In genomic region chr6:74733830-74734591, GRCh38 we compare ENCODE assay signal across 22 cellular contexts.
DNase-seq lines count a peak whose midpoint lies in the region; FAIRE-seq and TF ChIP-seq lines count a peak whose summit lies in the region.
"Had no signal": no experiment of that assay in that cellular context is flagged by ENCODE, and none has a peak within 500 bp of the region (broad histone marks: within the 10 kb centered on the region; RNA-seq: fewer than 3 reads in every experiment).

No MANE protein-coding gene starts in this region.

- no peak overlapping the region for H3K4me3 Mint-ChIP-seq in neural progenitor cell
- H3K4me3 Mint-ChIP-seq: activated B cell treated with CpG ODN at 0.5 μM for 24 hours; activated CD8-positive, alpha-beta T cell treated with anti-CD3 and anti-CD28 coated beads, Interleukin-2, amount 10 ng/mL, durations not matched to agents 7 days and 5 days; activated naive CD8-positive, alpha-beta T cell; activated T-cell treated with anti-CD3 and anti-CD28 coated beads, Interleukin-2, amount 50 U/mL, for 4 hours had no signal

- no peaks in the 10 kb centered on the region for H3K79me2 ChIP-seq in neural progenitor cell (ENCODE audit: low read depth)

- H3K4me2 ChIP-seq in neural progenitor cell, result no peak overlapping the region

- no peak overlapping the region for H3K4me3 ChIP-seq in bronchial epithelial cell (ENCODE audit: low read depth, low read length)
- no peak overlapping the region for H3K4me3 ChIP-seq in left ventricle myocardium inferior
- no peak overlapping the region for H3K4me3 ChIP-seq in subcutaneous abdominal adipose tissue (ENCODE audit: low read depth in 1 of 5, low read length in 5 of 5)
- H3K4me3 ChIP-seq in neural progenitor cell, result no peak overlapping the region

- intact Hi-C loops in left ventricle myocardium inferior (cut with micrococcal nuclease), result no loop called here

- H3K36me3 ChIP-seq in bronchial epithelial cell (ENCODE audit: control insufficient read depth, insufficient read depth, low read length) (no peaks in the 10 kb centered on the region), left ventricle myocardium inferior (no peaks in the 10 kb centered on the region), subcutaneous abdominal adipose tissue (ENCODE audit: control insufficient read depth in 5 of 5, insufficient read depth in 5 of 5, low read length in 5 of 5) (no peaks in the 10 kb centered on the region), neural progenitor cell (no peaks in the 10 kb centered on the region)

- TF ChIP-seq CTCF in bronchial epithelial cell (IDR thresholded peaks at IDR 0.05; ENCODE audit: insufficient read depth, low read length, severe bottlenecking), result no peak
- no peak for TF ChIP-seq CTCF in left ventricle myocardium inferior (IDR thresholded peaks at IDR 0.05; ENCODE audit: borderline replicate concordance)
- TF ChIP-seq CTCF in neural progenitor cell (IDR thresholded peaks at IDR 0.05), result no peak

- no peaks in the 10 kb centered on the region for H3K9me3 Mint-ChIP-seq in neural progenitor cell

- H3K27ac Mint-ChIP-seq in neural progenitor cell, result no peak overlapping the region
- H3K27ac Mint-ChIP-seq: activated B cell treated with CpG ODN at 0.5 μM for 24 hours; activated CD8-positive, alpha-beta T cell treated with anti-CD3 and anti-CD28 coated beads, Interleukin-2, amount 10 ng/mL, durations not matched to agents 7 days and 5 days; activated naive CD8-positive, alpha-beta T cell had no signal

- DNase-seq in HCEC 1CT (peak; percentile 20), bronchial epithelial cell (ENCODE audit: low read depth) (peak; percentile 49), left ventricle myocardium inferior (no peak), neural progenitor cell (ENCODE audit: low spot score) (no peak), NCI-H2196 (lab: John Stamatoyannopoulos, UW; ENCODE audit: unreplicated experiment) (no peak), NCI-H82 treated with DMSO at 0.1 percent for 48 hours (lab: John Stamatoyannopoulos, UW; ENCODE audit: unreplicated experiment) (no peak)
- DNase-seq: activated B cell treated with CpG ODN at 0.5 μM for 24 hours; activated CD8-positive, alpha-beta T cell treated with anti-CD3 and anti-CD28 coated beads, Interleukin-2, amount 10 ng/mL, durations not matched to agents 7 days and 5 days; activated T-cell treated with anti-CD3 and anti-CD28 coated beads, Interleukin-2, amount 50 U/mL, for 4 hours; Calu3; effector CD4-positive, alpha-beta T cell; KBM-7; NCI-H1092 treated with DMSO at 0.1 percent for 48 hours; NCI-H2171 treated with DMSO at 0.1 percent for 48 hours; NCI-H748 treated with DMSO at 0.1 percent for 48 hours; PC-3; small intestine; stimulated activated CD8-positive, alpha-beta memory T cell treated with anti-CD3 and anti-CD28 coated beads, Interleukin-4, amount 100 ng/mL, for 48 hours had no signal

- H2AFZ ChIP-seq in neural progenitor cell (replicated peaks), result no peak overlapping the region

- H3K27ac ChIP-seq in left ventricle myocardium inferior (replicated peaks) (peak overlapping the region; percentile 41), subcutaneous abdominal adipose tissue (ENCODE audit: low read depth, low read length) (peak overlapping the region; percentile 52), neural progenitor cell (no peak overlapping the region)

- no peak for FAIRE-seq in bronchial epithelial cell (lab: Jason Lieb, UNC)
- FAIRE-seq: G401.6, GM12891, small intestine had no signal

- H3K27me3 ChIP-seq in bronchial epithelial cell (ENCODE audit: control insufficient read depth, insufficient read depth, low read length), result no peaks in the 10 kb centered on the region
- no peaks in the 10 kb centered on the region for H3K27me3 ChIP-seq in left ventricle myocardium inferior (ENCODE audit: low read depth)
- no peaks in the 10 kb centered on the region for H3K27me3 ChIP-seq in subcutaneous abdominal adipose tissue (ENCODE audit: control insufficient read depth in 5 of 5, insufficient read depth in 4 of 5, low read length in 5 of 5)
- no peaks in the 10 kb centered on the region for H3K27me3 ChIP-seq in neural progenitor cell

- no peaks in the 10 kb centered on the region for H4K20me1 ChIP-seq in neural progenitor cell (ENCODE audit: low read depth)

- H3K9ac ChIP-seq in subcutaneous abdominal adipose tissue (ENCODE audit: low read length in 5 of 5), result no peak overlapping the region
- no peak overlapping the region for H3K9ac ChIP-seq in neural progenitor cell

- H3K36me3 Mint-ChIP-seq in neural progenitor cell, result no peaks in the 10 kb centered on the region
- H3K36me3 Mint-ChIP-seq: activated naive CD8-positive, alpha-beta T cell had no signal

- peaks cover 7% of the 10 kb centered on the region for H3K4me1 Mint-ChIP-seq in neural progenitor cell
- H3K4me1 Mint-ChIP-seq: activated B cell treated with CpG ODN at 0.5 μM for 24 hours had no signal

- H3K27me3 Mint-ChIP-seq in neural progenitor cell (ENCODE audit: insufficient read depth, low read depth), result no peaks in the 10 kb centered on the region
- H3K27me3 Mint-ChIP-seq: activated B cell treated with CpG ODN at 0.5 μM for 24 hours; activated naive CD8-positive, alpha-beta T cell had no signal

- H3F3A ChIP-seq in neural progenitor cell (ENCODE audit: low read depth), result no peaks in the 10 kb centered on the region

- H3K4me1 ChIP-seq in left ventricle myocardium inferior (no peaks in the 10 kb centered on the region), subcutaneous abdominal adipose tissue (ENCODE audit: control insufficient read depth in 5 of 5, insufficient read depth in 5 of 5, low read length in 5 of 5) (peaks cover 0 to 5% (median 0%) of the 10 kb centered on the region in 5 donors), neural progenitor cell (no peaks in the 10 kb centered on the region)

- peaks cover 24% of the 10 kb centered on the region for H3K9me3 ChIP-seq in left ventricle myocardium inferior (replicated peaks)
- H3K9me3 ChIP-seq in subcutaneous abdominal adipose tissue (ENCODE audit: control insufficient read depth in 5 of 5, low read length in 5 of 5), result peaks cover 4 to 10% (median 4%) of the 10 kb centered on the region in 5 donors
- H3K9me3 ChIP-seq in neural progenitor cell (ENCODE audit: low read depth), result no peaks in the 10 kb centered on the region

Comparison
In these comparisons a context has a peak if more than half of its experiments do, and no peak if none do; other contexts are left out.
1. DNase-seq: peak in HCEC 1CT (single experiment) and bronchial epithelial cell (single experiment); none in left ventricle myocardium inferior (single experiment), neural progenitor cell (single experiment), NCI-H2196 (single experiment) and NCI-H82 treated with DMSO at 0.1 percent for 48 hours (single experiment).